Comparison of ENCODE assay signal across 22 cellular contexts in genomic region chr14:89387922-89388685, GRCh38. TPM values are rescaled to one million over a fixed set of nuclear protein-coding genes. Genes with fewer than 3 reads are reported as not detected.
DNase-seq lines count a peak whose midpoint lies in the region; ATAC-seq and TF ChIP-seq lines count a peak whose summit lies in the region.
"Had no signal": no experiment of that assay in that cellular context is flagged by ENCODE, and none has a peak within 500 bp of the region (broad histone marks: within the 10 kb centered on the region; RNA-seq: fewer than 3 reads in every experiment).

No MANE protein-coding gene starts in this region.

- H3K4me1 ChIP-seq in BLaER1 (peaks cover 88% of the 10 kb centered on the region), HUES6 (ENCODE audit: control insufficient read depth, insufficient read depth, low read length) (peaks cover 55% of the 10 kb centered on the region), thyroid gland (peaks cover 0 to 10% of the 10 kb centered on the region in 2 donors)
- H3K4me1 ChIP-seq: colonic mucosa had no signal

- H3K27me3 ChIP-seq in BLaER1 (no peaks in the 10 kb centered on the region), HUES6 (ENCODE audit: control insufficient read depth, insufficient read depth, low read length) (no peaks in the 10 kb centered on the region), thyroid gland (no peaks in the 10 kb centered on the region)
- H3K27me3 ChIP-seq: brain microvascular endothelial cell, colonic mucosa, right lobe of liver, upper lobe of right lung had no signal

- H3K27ac Mint-ChIP-seq in chondrocyte (ENCODE audit: unreplicated experiment): peak overlapping the region; percentile 84
- peak overlapping the region; percentile 44 to 56 for H3K27ac Mint-ChIP-seq in natural killer cell
- H3K27ac Mint-ChIP-seq: activated CD4-positive, alpha-beta memory T cell treated with anti-CD3 and anti-CD28 coated beads, Interleukin-2, amount 10 ng/mL, durations not matched to agents 7 days and 5 days had no signal

- peaks cover 47% of the 10 kb centered on the region for H3K4me1 Mint-ChIP-seq in chondrocyte (ENCODE audit: low read depth)
- H3K4me1 Mint-ChIP-seq in natural killer cell: peaks cover 72 to 73% of the 10 kb centered on the region in 2 donors
- H3K4me1 Mint-ChIP-seq: activated CD4-positive, alpha-beta memory T cell treated with anti-CD3 and anti-CD28 coated beads, Interleukin-2, amount 10 ng/mL, durations not matched to agents 7 days and 5 days had no signal

- intact Hi-C loops in natural killer cell (cut with micrococcal nuclease): no loop called here
- intact Hi-C loops in thyroid gland (cut with DNase I): no loop called here

- H3K4me3 Mint-ChIP-seq in chondrocyte (ENCODE audit: unreplicated experiment) (no peak overlapping the region), natural killer cell (no peak overlapping the region)
- H3K4me3 Mint-ChIP-seq: activated CD4-positive, alpha-beta memory T cell treated with anti-CD3 and anti-CD28 coated beads, Interleukin-2, amount 10 ng/mL, durations not matched to agents 7 days and 5 days; nephron had no signal

- H3K27ac ChIP-seq in BLaER1 (peak overlapping the region; percentile 44), HUES6 (ENCODE audit: low read depth, low read length) (peak overlapping the region; percentile 67; the same call in 1 of the 2 replicates), thyroid gland (no peak overlapping the region)
- H3K27ac ChIP-seq: brain microvascular endothelial cell, colonic mucosa, right lobe of liver, upper lobe of right lung had no signal

- H3K36me3 ChIP-seq in BLaER1 (peaks cover 41% of the 10 kb centered on the region), HUES6 (ENCODE audit: control insufficient read depth, insufficient read depth, low read length) (peaks cover 15% of the 10 kb centered on the region), thyroid gland (no peaks in the 10 kb centered on the region)
- H3K36me3 ChIP-seq: brain microvascular endothelial cell, colonic mucosa, right lobe of liver, upper lobe of right lung had no signal

- no peak overlapping the region for H3K4me2 ChIP-seq in BLaER1
- H3K4me2 ChIP-seq: SK-N-SH had no signal

- H3K36me3 Mint-ChIP-seq in chondrocyte (ENCODE audit: low read depth) (peaks cover 1% of the 10 kb centered on the region), natural killer cell (no peaks in the 10 kb centered on the region)

- H3K27me3 Mint-ChIP-seq in chondrocyte (ENCODE audit: low read depth): no peaks in the 10 kb centered on the region
- H3K27me3 Mint-ChIP-seq in natural killer cell (ENCODE audit: low read depth in 2 of 2): no peaks in the 10 kb centered on the region
- H3K27me3 Mint-ChIP-seq: activated CD4-positive, alpha-beta memory T cell treated with anti-CD3 and anti-CD28 coated beads, Interleukin-2, amount 10 ng/mL, durations not matched to agents 7 days and 5 days had no signal

- H3K9me3 ChIP-seq in BLaER1: no peaks in the 10 kb centered on the region
- no peaks in the 10 kb centered on the region for H3K9me3 ChIP-seq in HUES6 (ENCODE audit: control insufficient read depth, insufficient read depth, low read depth, low read length)
- no peaks in the 10 kb centered on the region for H3K9me3 ChIP-seq in thyroid gland
- H3K9me3 ChIP-seq: colonic mucosa, right lobe of liver, SK-N-SH, upper lobe of right lung had no signal

- no peak for ATAC-seq in natural killer cell
- ATAC-seq in GM21423 (IDR thresholded peaks at IDR 0.05; ENCODE audit: unreplicated experiment): no peak
- no peak for ATAC-seq in GM21825 (IDR thresholded peaks at IDR 0.05; ENCODE audit: unreplicated experiment)
- ATAC-seq: HCT116 had no signal

- H3K4me3 ChIP-seq in BLaER1 (no peak overlapping the region), HUES6 (ENCODE audit: low read depth, low read length) (no peak overlapping the region), thyroid gland (replicated peaks in 1 of 3) (no peak overlapping the region)
- H3K4me3 ChIP-seq: colonic mucosa, right lobe of liver, upper lobe of right lung had no signal

- H3K9ac ChIP-seq in BLaER1 (no peak overlapping the region), HUES6 (ENCODE audit: low read length) (no peak overlapping the region)
- H3K9ac ChIP-seq: SK-N-SH had no signal

- TF ChIP-seq CTCF in chondrocyte (IDR thresholded peaks at IDR 0.05) (no peak), natural killer cell (IDR thresholded peaks at IDR 0.05) (no peak), thyroid gland (IDR thresholded peaks at IDR 0.05) (no peak)

- peaks cover 91% of the 10 kb centered on the region for H4K20me1 ChIP-seq in BLaER1

- TF ChIP-seq POLR2A in thyroid gland (IDR thresholded peaks at IDR 0.05): no peak

- 92 to 97% methylated on average over 14 to 15 of the region's 15 CpGs for WGBS in thyroid gland, 2 donors

- H3K9me3 Mint-ChIP-seq in chondrocyte (ENCODE audit: low read depth) (no peaks in the 10 kb centered on the region), natural killer cell (no peaks in the 10 kb centered on the region)
- H3K9me3 Mint-ChIP-seq: activated CD4-positive, alpha-beta memory T cell treated with anti-CD3 and anti-CD28 coated beads, Interleukin-2, amount 10 ng/mL, durations not matched to agents 7 days and 5 days; nephron had no signal

- DNase-seq in chondrocyte (ENCODE audit: low spot score) (no peak), natural killer cell (no peak), thyroid gland (no peak), SIG-M5 (lab: John Stamatoyannopoulos, UW) (no peak)
- DNase-seq: ACHN; activated CD4-positive, alpha-beta memory T cell treated with anti-CD3 and anti-CD28 coated beads, Interleukin-2, amount 10 ng/mL, durations not matched to agents 7 days and 5 days; brain microvascular endothelial cell; C1 segment of cervical spinal cord; colonic mucosa; KG1; NCI-H1436; NCI-H524 treated with DMSO at 0.1 percent for 48 hours; right lobe of liver; SK-N-SH; T1000; upper lobe of right lung had no signal

RNA-seq across cellular contexts. Expression of gene FOXN3, which starts 28.9 kb away (rescaled TPM):
- 129 to 161 TPM (median 155 TPM) in 3 replicates for total RNA-seq in chondrocyte
- total RNA-seq in natural killer cell: 100 to 1,000 TPM; 209 to 216 (median 209) TPM
- total RNA-seq in thyroid gland: 10 to 100 TPM; 38.7 to 70.1 (median 43.1) TPM

Comparison
In these comparisons a context has a peak if more than half of its experiments do, and no peak if none do; other contexts are left out.
1. H3K27ac ChIP-seq: peak in BLaER1 (single experiment) and HUES6 (single experiment); none in thyroid gland (0 of 3).